ENCODE assay signal across 3 cellular contexts in genomic region chr7:150949971-150950491, GRCh38.
TF ChIP-seq lines count a peak whose summit lies in the region.

No MANE protein-coding gene starts in this region.

TF ChIP-seq in GM23338, 12 proteins besides CTCF, POLR2A, EP300 and RAD21 (continues in another document):
- TF ChIP-seq ETS1 (IDR thresholded peaks at IDR 0.05) (no peak), NANOG (IDR thresholded peaks at IDR 0.05; ENCODE audit: borderline replicate concordance) (no peak), ZNF462 (CRISPR knock-in tag; IDR thresholded peaks at IDR 0.05) (no peak), ZNF114 (CRISPR knock-in tag; IDR thresholded peaks at IDR 0.05) (no peak), EZH2 (IDR thresholded peaks at IDR 0.05; ENCODE audit: low read depth, unreplicated experiment) (no peak)

TF ChIP-seq in H1, 55 proteins besides CTCF, POLR2A, EP300 and RAD21:
- TF ChIP-seq TAF1 (IDR thresholded peaks at IDR 0.05; ENCODE audit: low read depth, low read length) (no peak), TEAD4 (IDR thresholded peaks at IDR 0.05; ENCODE audit: low read depth, low read length) (no peak), MAFK (IDR thresholded peaks at IDR 0.05; ENCODE audit: low read depth, low read length) (no peak), ATF2 (IDR thresholded peaks at IDR 0.05; ENCODE audit: low read length) (no peak), EZH2 (IDR thresholded peaks at IDR 0.05; ENCODE audit: low read depth, low read length, severe bottlenecking) (no peak), BCL11A (IDR thresholded peaks at IDR 0.05; ENCODE audit: low read depth in 2 of 2, low read length in 2 of 2) (no peak), POU5F1 (IDR thresholded peaks at IDR 0.05; ENCODE audit: low read depth, low read length) (no peak), HDAC6 (IDR thresholded peaks at IDR 0.05; ENCODE audit: low read depth, low read length) (no peak)

TF ChIP-seq in WTC11, 78 proteins besides CTCF, POLR2A, EP300 and RAD21:
- no peak for TF ChIP-seq ELF4 (CRISPR knock-in tag; IDR thresholded peaks at IDR 0.05; ENCODE audit: low read depth)
- no peak for TF ChIP-seq USF2 (CRISPR knock-in tag; IDR thresholded peaks at IDR 0.05)
- no peak for TF ChIP-seq ZNF671 (CRISPR knock-in tag; IDR thresholded peaks at IDR 0.05)
- TF ChIP-seq FOXJ3 (CRISPR knock-in tag; IDR thresholded peaks at IDR 0.05; ENCODE audit: borderline replicate concordance), result no peak
- TF ChIP-seq NFE2L1 (CRISPR knock-in tag; IDR thresholded peaks at IDR 0.05), result no peak
- no peak for TF ChIP-seq JAZF1 (CRISPR knock-in tag; IDR thresholded peaks at IDR 0.05)
- TF ChIP-seq ARID4B (CRISPR knock-in tag; IDR thresholded peaks at IDR 0.05; ENCODE audit: borderline replicate concordance), result no peak
- no peak for TF ChIP-seq SP1 (CRISPR knock-in tag; conservative IDR thresholded peaks at IDR 0.05)
- TF ChIP-seq ZBTB21 (CRISPR knock-in tag; IDR thresholded peaks at IDR 0.05; ENCODE audit: borderline replicate concordance), result no peak
- no peak for TF ChIP-seq TEAD4 (CRISPR knock-in tag; IDR thresholded peaks at IDR 0.05)
- no peak for TF ChIP-seq ERG (CRISPR knock-in tag; IDR thresholded peaks at IDR 0.05)
- no peak for TF ChIP-seq ZNF121 (CRISPR knock-in tag; IDR thresholded peaks at IDR 0.05)
- no peak for TF ChIP-seq ZSCAN18 (CRISPR knock-in tag; IDR thresholded peaks at IDR 0.05)
- TF ChIP-seq TP53 (CRISPR knock-in tag; IDR thresholded peaks at IDR 0.05), result no peak
- TF ChIP-seq IRF2 (CRISPR knock-in tag; IDR thresholded peaks at IDR 0.05; ENCODE audit: borderline replicate concordance, low read depth), result no peak
- TF ChIP-seq SOX15 (CRISPR knock-in tag; IDR thresholded peaks at IDR 0.05), result no peak
- TF ChIP-seq TEAD1 (CRISPR knock-in tag; IDR thresholded peaks at IDR 0.05), result no peak
